Comparison of ENCODE assay signal across 2 cellular contexts in genomic region chr15:34577658-34578282, GRCh38.
TF ChIP-seq lines count a peak whose summit lies in the region.

No MANE protein-coding gene starts in this region.

TF ChIP-seq in IMR-90, 13 proteins besides CTCF, POLR2A, EP300 and RAD21:
- TF ChIP-seq USF2 (IDR thresholded peaks at IDR 0.05; ENCODE audit: low read depth, low read length) (peak; percentile 26; the same call in 1 of the 2 replicates), FOS (IDR thresholded peaks at IDR 0.05; ENCODE audit: low read depth, low read length) (peak; percentile 22; the same call in 1 of the 2 replicates), CEBPB (IDR thresholded peaks at IDR 0.05; ENCODE audit: low read depth, low read length) (peak; percentile 68)

TF ChIP-seq in HepG2, 621 proteins besides CTCF, POLR2A, EP300 and RAD21:
- TF ChIP-seq RARA (CRISPR knock-in tag; IDR thresholded peaks at IDR 0.05): peak; percentile 21; the same call in 1 of the 2 replicates
- TF ChIP-seq BCL6 (CRISPR knock-in tag; IDR thresholded peaks at IDR 0.05): peak; percentile 84
- peak; percentile 30; the same call in 1 of the 2 replicates for TF ChIP-seq ZNF644 (CRISPR knock-in tag; IDR thresholded peaks at IDR 0.05; ENCODE audit: low read depth)
